ENCODE assay signal across 8 cellular contexts in the genomic region with DNA sequence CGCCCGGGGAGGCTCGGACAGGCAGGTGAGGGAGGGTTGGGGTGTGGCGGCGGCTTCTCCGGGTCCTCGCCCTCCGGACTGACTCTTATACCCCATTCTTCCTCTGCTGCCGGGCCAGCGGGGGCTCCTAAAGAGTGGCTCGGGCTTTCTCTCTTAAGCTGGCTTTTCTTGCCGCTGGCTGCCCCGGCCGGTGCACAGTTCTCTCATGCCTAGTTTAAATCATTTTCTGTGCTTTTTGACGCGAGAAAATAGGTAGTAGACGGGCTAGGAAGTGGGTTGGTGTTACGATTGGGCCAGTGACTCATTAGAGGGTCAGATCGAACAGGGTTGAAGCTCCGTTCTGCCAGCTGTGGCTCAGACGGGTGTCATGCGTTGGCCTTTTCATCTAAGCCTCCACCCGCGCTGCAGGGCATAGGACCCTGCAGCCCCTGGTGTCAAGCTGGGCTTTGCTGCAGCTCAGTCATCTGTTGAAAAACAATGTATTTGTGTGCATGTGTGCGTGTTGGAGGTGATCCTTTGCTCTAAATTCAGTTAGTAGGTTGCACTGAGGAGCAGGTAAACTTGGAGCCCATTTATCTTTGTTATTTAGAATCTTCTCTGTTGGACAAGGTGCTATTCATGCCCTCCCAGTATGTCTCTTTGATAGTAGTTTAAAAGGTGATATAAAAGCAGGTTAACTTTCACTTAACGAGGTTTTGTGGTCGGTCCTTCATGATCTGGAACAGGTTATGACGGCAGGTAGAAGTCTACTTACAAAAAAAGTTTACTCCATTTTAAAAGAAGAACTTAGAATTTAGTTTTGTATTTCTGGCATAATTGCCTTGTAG. TPM values are rescaled to one million over a fixed set of nuclear protein-coding genes. Genes with fewer than 3 reads are reported as not detected.
A peak's percentile ranks its signal among the peaks of the same experiment; 100 is the strongest.
DNase-seq lines count a peak whose midpoint lies in the region; ATAC-seq lines count a peak whose summit lies in the region.

No MANE protein-coding gene starts in this region.

- H2AK5ac ChIP-seq in mesenchymal stem cell (ENCODE audit: low read length, severe bottlenecking), result no peak overlapping the region

- peak overlapping the region in 1 of 2 experiments; percentile 73 for H3K4ac ChIP-seq in mesenchymal stem cell (ENCODE audit: low read depth in 1 of 2, low read length in 2 of 2)

- peak overlapping the region; percentile 71 for H2BK15ac ChIP-seq in mesenchymal stem cell (ENCODE audit: low read depth, poor library complexity, severe bottlenecking)

- H3K4me3 ChIP-seq in ectodermal cell (ENCODE audit: insufficient read depth, low read depth, low read length) (peak overlapping the region; percentile 74), mesenchymal stem cell (ENCODE audit: insufficient read depth in 1 of 2, low read depth in 1 of 2, low read length in 2 of 2) (peak overlapping the region; percentile 87 to 92)

- no peak overlapping the region for H2BK5ac ChIP-seq in mesenchymal stem cell (ENCODE audit: low read depth, low read length, poor library complexity, severe bottlenecking)

- no peak overlapping the region for H4K8ac ChIP-seq in mesenchymal stem cell (ENCODE audit: low read length)

- H3K36me3 ChIP-seq in ectodermal cell (ENCODE audit: control insufficient read depth, insufficient read depth, low read length) (no peaks in the 10 kb centered on the region), mesenchymal stem cell (ENCODE audit: control insufficient read depth in 1 of 2, insufficient read depth in 2 of 2, low read depth in 1 of 2, low read length in 2 of 2) (peaks cover 0 to under 1% of the 10 kb centered on the region in 2 experiments)

- peaks cover under 1% of the 10 kb centered on the region for H3K79me1 ChIP-seq in mesenchymal stem cell (replicated peaks; ENCODE audit: low read length, poor library complexity, severe bottlenecking)

- H3K9ac ChIP-seq in mesenchymal stem cell (ENCODE audit: low read length), result peak overlapping the region; percentile 91

- peak; percentile 25 for ATAC-seq in HG02759 (IDR thresholded peaks at IDR 0.05; ENCODE audit: unreplicated experiment)

- peaks cover 10% of the 10 kb centered on the region for H3K4me1 ChIP-seq in ectodermal cell (ENCODE audit: control insufficient read depth, insufficient read depth, low read length)
- H3K4me1 ChIP-seq in mesenchymal stem cell (ENCODE audit: control insufficient read depth, insufficient read depth, low read depth, low read length), result no peaks in the 10 kb centered on the region

- H3K4me2 ChIP-seq in mesenchymal stem cell (ENCODE audit: low read length, poor library complexity, severe bottlenecking), result peak overlapping the region; percentile 58

- H3K27ac ChIP-seq in ectodermal cell (ENCODE audit: insufficient read depth, low read depth, low read length, poor library complexity, severe bottlenecking) (peak overlapping the region; percentile 79), mesenchymal stem cell (ENCODE audit: low read length, poor library complexity, severe bottlenecking) (peak overlapping the region; percentile 5)

- no peaks in the 10 kb centered on the region for H3K9me3 ChIP-seq in ectodermal cell (ENCODE audit: control insufficient read depth, low read length)
- H3K9me3 ChIP-seq in mesenchymal stem cell (ENCODE audit: control insufficient read depth, low read length), result no peaks in the 10 kb centered on the region

- H3K27me3 ChIP-seq in ectodermal cell (ENCODE audit: control insufficient read depth, insufficient read depth, low read length, poor library complexity, severe bottlenecking) (no peaks in the 10 kb centered on the region), mesenchymal stem cell (ENCODE audit: control insufficient read depth in 1 of 2, insufficient read depth in 1 of 2, low read length in 2 of 2) (no peaks in the 10 kb centered on the region)

- H3K18ac ChIP-seq in mesenchymal stem cell (ENCODE audit: low read depth in 1 of 2, low read length in 2 of 2), result peak overlapping the region in 1 of 2 experiments; percentile 74

- peak overlapping the region in 1 of 2 experiments; percentile 2 for H3K23ac ChIP-seq in mesenchymal stem cell (ENCODE audit: low read length in 2 of 2)

- peak; percentile 3 for DNase-seq in NCI-H1105 treated with DMSO at 0.1 percent for 48 hours (lab: John Stamatoyannopoulos, UW)
- no peak for DNase-seq in NCI-H1105 (lab: John Stamatoyannopoulos, UW)
- DNase-seq in NCI-H146 treated with DMSO at 0.1 percent for 48 hours (lab: John Stamatoyannopoulos, UW; ENCODE audit: unreplicated experiment), result peak; percentile 46
- peak; percentile 48 to 57 for DNase-seq in activated CD4-positive, alpha-beta T cell treated with anti-CD3 and anti-CD28 coated beads, Interleukin-2, amount 50 U/mL, for 48 hours
- DNase-seq in mesenchymal stem cell, result peak; percentile 71
- DNase-seq in stimulated activated CD8-positive, alpha-beta memory T cell treated with anti-CD3 and anti-CD28 coated beads, Interleukin-15, amount 100 ng/mL, for 24 hours (ENCODE audit: low read depth), result peak; percentile 13

- H4K91ac ChIP-seq in mesenchymal stem cell (ENCODE audit: low read length), result no peak overlapping the region

- no peak overlapping the region for H3K14ac ChIP-seq in mesenchymal stem cell (ENCODE audit: low read length in 2 of 2)

- no peak overlapping the region for H2BK120ac ChIP-seq in mesenchymal stem cell (ENCODE audit: low read depth, low read length)

- H2BK12ac ChIP-seq in mesenchymal stem cell (ENCODE audit: low read length in 2 of 2), result no peak overlapping the region

- 0 to 1% methylated on average over 26 to 28 of the region's 28 CpGs for WGBS in ectodermal cell, 2 experiments
- 1% methylated on average over 23 of the region's 28 CpGs for WGBS in mesenchymal stem cell

- H2AFZ ChIP-seq in mesenchymal stem cell (ENCODE audit: low read depth, low read length), result no peak overlapping the region

RNA-seq across cellular contexts. Expression of gene BMP2K, which starts 0.8 kb away (rescaled TPM):
- polyA plus RNA-seq in ectodermal cell (2013, experiment 1 of 4), result 26.9 TPM
- 40.2 TPM for polyA plus RNA-seq in ectodermal cell (2013, experiment 2 of 4)
- 23.5 TPM for polyA plus RNA-seq in ectodermal cell (2013, experiment 3 of 4)
- polyA plus RNA-seq in ectodermal cell (2013, experiment 4 of 4), result 27.3 TPM
- 25.5 TPM for polyA plus RNA-seq in mesenchymal stem cell (2013, experiment 1 of 2)
- 24.1 TPM for polyA plus RNA-seq in mesenchymal stem cell (2013, experiment 2 of 2)
